In the genomic region with DNA sequence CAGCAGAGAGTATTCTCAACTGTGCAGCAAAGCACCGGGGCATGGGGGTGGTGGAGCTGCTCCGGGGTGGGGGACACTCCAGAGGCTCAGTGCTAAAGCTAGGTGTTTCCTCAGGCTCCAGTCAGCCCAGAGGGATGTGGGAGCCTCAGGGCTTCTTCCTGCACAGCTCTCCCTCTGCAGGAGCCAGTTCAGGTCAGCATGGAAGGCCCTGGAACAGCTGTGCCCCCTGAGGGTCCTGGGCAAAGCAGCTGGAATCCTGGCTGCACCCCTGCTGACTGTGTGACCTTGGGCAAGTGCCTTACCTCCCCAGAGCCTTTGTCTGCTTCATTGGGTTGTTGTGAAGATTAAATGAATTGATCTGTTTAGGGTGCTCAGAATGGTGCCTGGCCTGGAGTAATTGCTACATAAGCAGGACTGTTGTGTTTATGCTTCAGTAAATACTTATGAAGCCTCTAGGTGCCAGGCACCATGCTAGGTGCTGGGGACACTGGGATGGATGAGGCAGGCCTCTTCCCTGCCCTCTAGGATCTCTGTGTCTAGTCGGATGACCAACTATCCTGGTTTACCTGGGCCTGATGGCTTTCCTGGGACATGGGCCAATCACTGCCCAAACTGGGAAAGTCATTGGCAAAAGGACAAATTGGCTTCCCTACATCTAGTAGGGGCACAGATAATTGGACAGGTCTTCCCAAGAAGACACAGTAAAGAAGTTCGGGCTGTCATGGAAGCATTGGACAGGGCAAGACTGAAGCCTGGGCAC, we compare ENCODE assay signal across 15 cellular contexts.
A peak's percentile ranks its signal among the peaks of the same experiment; 100 is the strongest.
DNase-seq lines count a peak whose midpoint lies in the region; ATAC-seq and TF ChIP-seq lines count a peak whose summit lies in the region.
"Had no signal": no experiment of that assay in that cellular context is flagged by ENCODE, and none has a peak within 500 bp of the region (broad histone marks: within the 10 kb centered on the region; RNA-seq: fewer than 3 reads in every experiment).

No MANE protein-coding gene starts in this region.

- H2BK12ac ChIP-seq in H9 (ENCODE audit: insufficient read length, low read depth, low read length), result no peak overlapping the region

- H4K91ac ChIP-seq in H9 (ENCODE audit: insufficient read length, low read depth, low read length), result no peak overlapping the region

- no peak overlapping the region for H3K4me3 ChIP-seq in BE2C (ENCODE audit: low read depth, low read length)
- H3K4me3 ChIP-seq in mesendoderm (ENCODE audit: low read length), result no peak overlapping the region

- H2BK120ac ChIP-seq in H9 (ENCODE audit: low read depth, low read length, poor library complexity, severe bottlenecking) (no peak overlapping the region), mesendoderm (ENCODE audit: low read depth, low read length) (peak overlapping the region; percentile 4)

- TF ChIP-seq CTCF in BE2C (IDR thresholded peaks at IDR 0.05; ENCODE audit: low read depth, low read length) (no peak), H9 (conservative IDR thresholded peaks at IDR 0.05) (no peak)

- H2BK20ac ChIP-seq in H9 (ENCODE audit: low read depth, low read length, poor library complexity, severe bottlenecking), result no peak overlapping the region

- no peaks in the 10 kb centered on the region; the same call in 1 of the 2 replicates for H3K27me3 Mint-ChIP-seq in H9 (ENCODE audit: low read depth)
- H3K27me3 Mint-ChIP-seq in T-helper 2 cell treated with Interferon-gamma antibody and Interleukin-4, amounts not matched to agents 5 μg/mL and 100 μg/mL, for 36 hours (ENCODE audit: low read depth), result peaks cover 10% of the 10 kb centered on the region
- H3K27me3 Mint-ChIP-seq: activated CD4-positive, alpha-beta T cell treated with anti-CD3 and anti-CD28 coated beads for 36 hours had no signal

- no peak overlapping the region for H4K5ac ChIP-seq in H9 (ENCODE audit: insufficient read length, low read depth, low read length)
- peak overlapping the region; percentile 68 for H4K5ac ChIP-seq in mesendoderm (ENCODE audit: low read length)

- H3K36me3 ChIP-seq in BE2C, result no peaks in the 10 kb centered on the region
- no peaks in the 10 kb centered on the region for H3K36me3 ChIP-seq in mesendoderm (ENCODE audit: control insufficient read depth, insufficient read depth, low read length)

- H3K79me1 ChIP-seq in H9 (ENCODE audit: insufficient read depth, low read depth, low read length, poor library complexity, severe bottlenecking), result no peaks in the 10 kb centered on the region
- H3K79me1 ChIP-seq in mesendoderm (ENCODE audit: low read length), result no peaks in the 10 kb centered on the region

- H2AFZ ChIP-seq in H9 (ENCODE audit: low read length), result no peak overlapping the region

- H3K14ac ChIP-seq in H9 (ENCODE audit: insufficient read depth, low read length), result no peak overlapping the region

- no peak overlapping the region for H3K23ac ChIP-seq in H9 (ENCODE audit: insufficient read length, low read depth, low read length)
- H3K23ac ChIP-seq in mesendoderm (ENCODE audit: low read length), result no peak overlapping the region

- peak overlapping the region in 2 of 3 experiments; percentile 26 to 56; a peak in 2 of 7 replicates for H3K27ac Mint-ChIP-seq in H9
- H3K27ac Mint-ChIP-seq in T-helper 2 cell treated with Interferon-gamma antibody and Interleukin-4, amounts not matched to agents 5 μg/mL and 100 μg/mL, for 36 hours, result no peak overlapping the region
- H3K27ac Mint-ChIP-seq: activated CD4-positive, alpha-beta T cell treated with anti-CD3 and anti-CD28 coated beads for 36 hours; activated T-helper 2 cell treated with anti-CD3 and anti-CD28 coated beads, Interferon-gamma antibody, Interleukin-2, Interleukin-4, amounts not matched to agents 10 μg/mL and 5 μg/mL and 100 μg/mL, durations not matched to agents 14 hours and 24 hours and 36 hours had no signal

- no CpG with 5 or more reads among the region's 4 CpGs for WGBS in H9 (ENCODE audit: extremely low coverage, insufficient read length, low lambda C conversion rate)
- WGBS in mesendoderm (ENCODE audit: extremely low coverage, insufficient coverage, low lambda C conversion rate), result no CpG with 5 or more reads among the region's 4 CpGs

- H3K18ac ChIP-seq in H9 (ENCODE audit: insufficient read length, low read depth, low read length) (no peak overlapping the region), mesendoderm (ENCODE audit: low read length) (peak overlapping the region; percentile 85)

- H3K9ac ChIP-seq in H9 (ENCODE audit: extremely low read depth, insufficient read length, low read length), result no peak overlapping the region
- H3K9ac ChIP-seq in mesendoderm (ENCODE audit: low read length), result peak overlapping the region; percentile 51

- H3K56ac ChIP-seq in H9 (ENCODE audit: insufficient read length, low read depth, low read length), result no peak overlapping the region
- peak overlapping the region; percentile 79 for H3K56ac ChIP-seq in mesendoderm (ENCODE audit: low read length)

- H3K4me1 Mint-ChIP-seq in H9, result peaks cover 54 to 72% of the 10 kb centered on the region in 2 experiments
- H3K4me1 Mint-ChIP-seq in T-helper 2 cell treated with Interferon-gamma antibody and Interleukin-4, amounts not matched to agents 5 μg/mL and 100 μg/mL, for 36 hours (ENCODE audit: low read depth), result no peaks in the 10 kb centered on the region
- H3K4me1 Mint-ChIP-seq: activated CD4-positive, alpha-beta T cell treated with anti-CD3 and anti-CD28 coated beads for 36 hours; activated naive CD8-positive, alpha-beta T cell treated with anti-CD3 and anti-CD28 coated beads, Interleukin-2, amount 10 ng/mL, durations not matched to agents 7 days and 5 days had no signal

- H3K27ac ChIP-seq in H9 (ENCODE audit: insufficient read length, low read depth, low read length), result no peak overlapping the region
- H3K27ac ChIP-seq in mesendoderm (ENCODE audit: low read depth, low read length), result peak overlapping the region; percentile 54

- no peak overlapping the region for H2BK5ac ChIP-seq in H9 (ENCODE audit: insufficient read length, low read length)
- peak overlapping the region; percentile 96 for H2BK5ac ChIP-seq in mesendoderm (ENCODE audit: low read length)

- peak; percentile 45 for DNase-seq in BE2C
- no peak for DNase-seq in H9
- peak; percentile 85 for DNase-seq in cerebellar cortex (ENCODE audit: low spot score)
- DNase-seq in mesendoderm, result no peak
- DNase-seq in T-helper 2 cell treated with Interferon-gamma antibody and Interleukin-4, amounts not matched to agents 5 μg/mL and 100 μg/mL, for 36 hours (ENCODE audit: low spot score), result no peak
- no peak for DNase-seq in SHP77 (lab: John Stamatoyannopoulos, UW)
- DNase-seq: activated CD4-positive, alpha-beta T cell treated with anti-CD3 and anti-CD28 coated beads for 36 hours; activated naive CD8-positive, alpha-beta T cell treated with anti-CD3 and anti-CD28 coated beads, Interleukin-2, amount 10 ng/mL, durations not matched to agents 7 days and 5 days; cortex of kidney; Karpas-422; NCI-H1048; NCI-H2029; stimulated activated CD4-positive, alpha-beta T cell treated with anti-CD3 and anti-CD28 coated beads, Interleukin-15, amount 100 ng/mL, for 24 hours had no signal

- no peaks in the 10 kb centered on the region for H3K9me3 Mint-ChIP-seq in H9
- H3K9me3 Mint-ChIP-seq in T-helper 2 cell treated with Interferon-gamma antibody and Interleukin-4, amounts not matched to agents 5 μg/mL and 100 μg/mL, for 36 hours, result no peaks in the 10 kb centered on the region
- H3K9me3 Mint-ChIP-seq: activated naive CD8-positive, alpha-beta T cell treated with anti-CD3 and anti-CD28 coated beads, Interleukin-2, amount 10 ng/mL, durations not matched to agents 7 days and 5 days; activated T-helper 2 cell treated with anti-CD3 and anti-CD28 coated beads, Interferon-gamma antibody, Interleukin-2, Interleukin-4, amounts not matched to agents 10 μg/mL and 5 μg/mL and 100 μg/mL, durations not matched to agents 14 hours and 24 hours and 36 hours had no signal

- H3K4me1 ChIP-seq in BE2C, result peaks cover 41% of the 10 kb centered on the region
- H3K4me1 ChIP-seq in H9 (ENCODE audit: insufficient read depth, low read length), result peaks cover 8% of the 10 kb centered on the region; the same call in 1 of the 2 replicates
- H3K4me1 ChIP-seq in mesendoderm (ENCODE audit: control insufficient read depth, low read depth, low read length), result peaks cover 22% of the 10 kb centered on the region

- H2AK5ac ChIP-seq in H9 (ENCODE audit: insufficient read length, low read length), result no peak overlapping the region
- H2AK5ac ChIP-seq in mesendoderm (ENCODE audit: low read length), result peak overlapping the region; percentile 87

- H3K9me3 ChIP-seq in BE2C (no peaks in the 10 kb centered on the region), H9 (ENCODE audit: control insufficient read depth, low read depth, low read length) (no peaks in the 10 kb centered on the region)

- H3K36me3 Mint-ChIP-seq in H9 (ENCODE audit: insufficient read depth in 1 of 3, low read depth in 3 of 3), result no peaks in the 10 kb centered on the region
- no peaks in the 10 kb centered on the region for H3K36me3 Mint-ChIP-seq in T-helper 2 cell treated with Interferon-gamma antibody and Interleukin-4, amounts not matched to agents 5 μg/mL and 100 μg/mL, for 36 hours (ENCODE audit: low read depth)
- H3K36me3 Mint-ChIP-seq: activated naive CD8-positive, alpha-beta T cell treated with anti-CD3 and anti-CD28 coated beads, Interleukin-2, amount 10 ng/mL, durations not matched to agents 7 days and 5 days had no signal

- H3K4ac ChIP-seq in H9 (ENCODE audit: low read depth, low read length) (no peak overlapping the region), mesendoderm (ENCODE audit: low read depth, low read length) (peak overlapping the region; percentile 84)

- H3K4me2 ChIP-seq in H9 (ENCODE audit: insufficient read depth, insufficient read length, low read length) (no peak overlapping the region), mesendoderm (ENCODE audit: low read length) (no peak overlapping the region)

- H3K27me3 ChIP-seq in BE2C (no peaks in the 10 kb centered on the region), H9 (ENCODE audit: insufficient read depth, low read length) (no peaks in the 10 kb centered on the region), mesendoderm (ENCODE audit: insufficient read depth, low read length, poor library complexity) (no peaks in the 10 kb centered on the region)

- no peak overlapping the region for H3T11ph ChIP-seq in H9 (ENCODE audit: low read length)

- no peaks in the 10 kb centered on the region for H3K23me2 ChIP-seq in H9 (ENCODE audit: insufficient read length, low read depth, low read length, poor library complexity, severe bottlenecking)

- H4K20me1 ChIP-seq in H9 (ENCODE audit: control insufficient read depth, insufficient read depth, insufficient read length), result no peaks in the 10 kb centered on the region

- H4K8ac ChIP-seq in H9 (replicated peaks; ENCODE audit: insufficient read length, low read depth, low read length) (no peak overlapping the region), mesendoderm (ENCODE audit: low read depth, low read length) (no peak overlapping the region)

- H3K79me2 ChIP-seq in H9 (ENCODE audit: insufficient read depth, low read length), result no peaks in the 10 kb centered on the region
- H3K79me2 ChIP-seq in mesendoderm (ENCODE audit: control insufficient read depth, insufficient read depth, low read length), result no peaks in the 10 kb centered on the region

- H2BK15ac ChIP-seq in H9 (ENCODE audit: low read depth, low read length) (no peak overlapping the region), mesendoderm (replicated peaks; ENCODE audit: low read depth) (no peak overlapping the region)

- ATAC-seq in HG03095 (IDR thresholded peaks at IDR 0.05; ENCODE audit: unreplicated experiment), result no peak
- ATAC-seq: activated CD4-positive, alpha-beta T cell treated with anti-CD3 and anti-CD28 coated beads for 36 hours had no signal

- no peak overlapping the region for H3K4me3 Mint-ChIP-seq in H9
- no peak overlapping the region for H3K4me3 Mint-ChIP-seq in T-helper 2 cell treated with Interferon-gamma antibody and Interleukin-4, amounts not matched to agents 5 μg/mL and 100 μg/mL, for 36 hours
- H3K4me3 Mint-ChIP-seq: activated CD4-positive, alpha-beta T cell treated with anti-CD3 and anti-CD28 coated beads for 36 hours; activated naive CD8-positive, alpha-beta T cell treated with anti-CD3 and anti-CD28 coated beads, Interleukin-2, amount 10 ng/mL, durations not matched to agents 7 days and 5 days had no signal

Comparison
In these comparisons a context has a peak if more than half of its experiments do, and no peak if none do; other contexts are left out.
1. DNase-seq: peak in BE2C (single experiment) and cerebellar cortex (single experiment); none in H9 (single experiment), mesendoderm (single experiment), T-helper 2 cell treated with Interferon-gamma antibody and Interleukin-4, amounts not matched to agents 5 μg/mL and 100 μg/mL, for 36 hours (single experiment) and SHP77 (0 of 2).